In the genomic region with DNA sequence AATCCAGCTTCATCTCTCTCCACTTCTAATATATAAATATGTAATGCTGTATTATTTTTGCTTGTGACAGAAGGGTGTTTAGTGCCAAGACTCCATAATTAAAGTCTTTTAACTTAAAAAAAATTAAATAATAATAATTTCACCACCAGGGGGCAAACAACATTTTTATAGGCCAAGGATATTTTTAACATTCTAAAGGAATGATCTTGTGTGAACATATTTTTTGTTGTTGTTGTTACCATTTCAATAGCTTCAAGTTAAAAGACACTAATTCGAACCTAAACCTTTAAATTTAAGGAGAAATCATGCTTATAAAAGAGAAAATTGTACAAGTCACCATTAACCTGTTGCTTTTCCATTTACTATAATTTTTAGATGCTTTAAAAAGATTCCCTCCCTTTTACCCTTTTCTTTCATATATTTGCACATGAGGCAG, we compare ENCODE assay signal across 10 cellular contexts. TPM values are rescaled to one million over a fixed set of nuclear protein-coding genes. Genes with fewer than 3 reads are reported as not detected.
A peak's percentile ranks its signal among the peaks of the same experiment; 100 is the strongest.
DNase-seq lines count a peak whose midpoint lies in the region; ATAC-seq and TF ChIP-seq lines count a peak whose summit lies in the region.
"Had no signal": no experiment of that assay in that cellular context is flagged by ENCODE, and none has a peak within 500 bp of the region (broad histone marks: within the 10 kb centered on the region; RNA-seq: fewer than 3 reads in every experiment).

No MANE protein-coding gene starts in this region.

- ATAC-seq in heart right ventricle (no peak), left ventricle myocardium superior (no peak), PC-3 (no peak; the same call in 1 of the 2 replicates), upper lobe of right lung (no peak), left colon (no peak), HG02798 (IDR thresholded peaks at IDR 0.05; ENCODE audit: poor library complexity, unreplicated experiment) (no peak)
- ATAC-seq: stimulated activated memory B cell treated with anti-CD40 and anti-IgM and Interleukin-4, amounts not matched to agents 10 μg/mL and 1 μg/mL and 100 μg/mL, for 72 hours had no signal

- POLR2A ChIA-PET in PC-3 (lab: Charles Lee; ENCODE audit: unreplicated experiment): no interaction called here

- WGBS in heart right ventricle, 2 donors: 18 to 51% methylated on average over 1 of the region's 1 CpG

- no peaks in the 10 kb centered on the region for H3K36me3 ChIP-seq in heart right ventricle
- H3K36me3 ChIP-seq in PC-3 (ENCODE audit: low read depth, low read length): no peaks in the 10 kb centered on the region
- H3K36me3 ChIP-seq in upper lobe of right lung: no peaks in the 10 kb centered on the region
- H3K36me3 ChIP-seq in MG63: no peaks in the 10 kb centered on the region

- BruUV-seq in PC-3 (replicated peaks; lab: Mats Ljungman, UMichigan): no TSS peak

- H3K9me3 ChIP-seq in heart right ventricle (peaks cover 0 to 10% (median 0%) of the 10 kb centered on the region in 11 donors), PC-3 (ENCODE audit: low read length) (no peaks in the 10 kb centered on the region), upper lobe of right lung (no peaks in the 10 kb centered on the region), MG63 (0 out of 2 replicates have a peak, but pooled peaks cover 5% of the 10 kb centered on the region)

- no peak for DNase-seq in heart right ventricle
- DNase-seq in left ventricle myocardium superior: no peak
- peak; percentile 61 for DNase-seq in PC-3
- DNase-seq in fibroblast of pulmonary artery (ENCODE audit: low read depth): peak; percentile 57
- DNase-seq in upper lobe of right lung: no peak
- no peak for DNase-seq in left colon
- no peak for DNase-seq in MG63

- no peaks in the 10 kb centered on the region for H4K20me1 ChIP-seq in PC-3 (ENCODE audit: low read length)

- no peak overlapping the region for H3K9ac ChIP-seq in PC-3 (ENCODE audit: low read length)

- H3K27ac ChIP-seq in heart right ventricle (no peak overlapping the region), PC-3 (ENCODE audit: low read length) (no peak overlapping the region), upper lobe of right lung (no peak overlapping the region)
- H3K27ac ChIP-seq: SK-N-MC had no signal

- H3K4me1 ChIP-seq in heart right ventricle (peaks cover 0 to 10% (median 0%) of the 10 kb centered on the region in 9 donors), PC-3 (ENCODE audit: insufficient read depth, low read length) (peaks cover 18% of the 10 kb centered on the region; the same call in 1 of the 2 replicates), upper lobe of right lung (peaks cover 3% of the 10 kb centered on the region)

- 0 out of 2 replicates have a peak overlapping the region, but pooled peaks have one; percentile 47 for H3K4me2 ChIP-seq in PC-3 (ENCODE audit: low read length)

- CTCF ChIA-PET in PC-3 (lab: Charles Lee): no interaction called here

- H2AFZ ChIP-seq in PC-3 (ENCODE audit: low read length): peak overlapping the region; percentile 63; the same call in 1 of the 2 replicates

- H3F3A ChIP-seq in PC-3 (ENCODE audit: low read length, unreplicated experiment): no peaks in the 10 kb centered on the region

- intact Hi-C loops in heart right ventricle (cut with DNase I) (loop anchor here in 9 of 10 donors (2.0 to 10.0 kb wide), 6 partner anchors 574 to 1054 kb away; no protein-coding TSS in a partner anchor), left ventricle myocardium superior (cut with micrococcal nuclease) (loop anchor here (5.0 kb wide), 1 partner anchor 976 kb away; no protein-coding TSS in a partner anchor), PC-3 (cut with micrococcal nuclease) (loop anchor here (2.0 kb wide), 1 partner anchor 162 kb away; no protein-coding TSS in a partner anchor), upper lobe of right lung (cut with DNase I) (loop anchor here (10.0 kb wide), 1 partner anchor 214 kb away; no protein-coding TSS in a partner anchor), left colon (cut with DNase I, micrococcal nuclease) (no loop called here)

- TF ChIP-seq CTCF in heart right ventricle (IDR thresholded peaks at IDR 0.05): peak; percentile 38 to 68 (median 61)
- TF ChIP-seq CTCF in PC-3 (conservative IDR thresholded peaks at IDR 0.05; ENCODE audit: low read depth, low read length): peak; percentile 38; the same call in 1 of the 2 replicates
- peak; percentile 28 for TF ChIP-seq CTCF in fibroblast of pulmonary artery (IDR thresholded peaks at IDR 0.05; ENCODE audit: low read length, missing control alignments)
- TF ChIP-seq CTCF in upper lobe of right lung (IDR thresholded peaks at IDR 0.05): peak; percentile 54

- H3K4me3 ChIP-seq in heart right ventricle (no peak overlapping the region), PC-3 (ENCODE audit: low read length) (no peak overlapping the region), fibroblast of pulmonary artery (replicated peaks; ENCODE audit: low read depth, low read length) (no peak overlapping the region), upper lobe of right lung (no peak overlapping the region), MG63 (no peak overlapping the region)
- H3K4me3 ChIP-seq: SK-N-MC had no signal

- H3K27me3 ChIP-seq in heart right ventricle (no peaks in the 10 kb centered on the region), PC-3 (ENCODE audit: low read length) (no peaks in the 10 kb centered on the region), upper lobe of right lung (no peaks in the 10 kb centered on the region), MG63 (no peaks in the 10 kb centered on the region)

- no peaks in the 10 kb centered on the region for H3K79me2 ChIP-seq in PC-3 (ENCODE audit: low read length)

- H3K9me2 ChIP-seq in PC-3 (replicated peaks; ENCODE audit: low read length): no peaks in the 10 kb centered on the region

RNA-seq across cellular contexts. Expression of a gene that starts 7.5 kb away (rescaled TPM):
- 10 to 100 TPM in 6 of 10 donors, 1 to 10 TPM in 4; 8.9 to 18.1 (median 11.4) TPM for total RNA-seq in heart right ventricle
- polyA plus RNA-seq in heart right ventricle: 10 to 100 TPM; 10.5 to 26.8 TPM
- total RNA-seq in left ventricle myocardium superior: 14.1 TPM
- total RNA-seq in PC-3 (2014; rRNA removed): 46.4 and 53.4 TPM in 2 replicates
- total RNA-seq in upper lobe of right lung: 32.7 TPM
- total RNA-seq in left colon: 10 to 100 TPM; 29.7 to 33.7 TPM
- 15.4 and 19.2 TPM in 2 replicates for total RNA-seq in MG63 (2014; rRNA removed; shearing (Covaris generic); ENCODE audit: low replicate concordance)

Comparison
In these comparisons a context has a peak if more than half of its experiments do, and no peak if none do; other contexts are left out.
1. DNase-seq: peak in PC-3 (single experiment) and fibroblast of pulmonary artery (single experiment); none in heart right ventricle (0 of 2), left ventricle myocardium superior (single experiment), upper lobe of right lung (single experiment), left colon (0 of 2) and MG63 (single experiment).
2. intact Hi-C loops: an anchor here in heart right ventricle (2.0 to 10.0 kb wide), left ventricle myocardium superior (5.0 kb wide), PC-3 (2.0 kb wide) and upper lobe of right lung (10.0 kb wide); none called in left colon.
3. Peak in every context shown above with its lines, with median percentiles within 50 percentile points of each other: CTCF ChIP-seq.